Comparison of ENCODE assay signal across 12 cellular contexts in the genomic region with DNA sequence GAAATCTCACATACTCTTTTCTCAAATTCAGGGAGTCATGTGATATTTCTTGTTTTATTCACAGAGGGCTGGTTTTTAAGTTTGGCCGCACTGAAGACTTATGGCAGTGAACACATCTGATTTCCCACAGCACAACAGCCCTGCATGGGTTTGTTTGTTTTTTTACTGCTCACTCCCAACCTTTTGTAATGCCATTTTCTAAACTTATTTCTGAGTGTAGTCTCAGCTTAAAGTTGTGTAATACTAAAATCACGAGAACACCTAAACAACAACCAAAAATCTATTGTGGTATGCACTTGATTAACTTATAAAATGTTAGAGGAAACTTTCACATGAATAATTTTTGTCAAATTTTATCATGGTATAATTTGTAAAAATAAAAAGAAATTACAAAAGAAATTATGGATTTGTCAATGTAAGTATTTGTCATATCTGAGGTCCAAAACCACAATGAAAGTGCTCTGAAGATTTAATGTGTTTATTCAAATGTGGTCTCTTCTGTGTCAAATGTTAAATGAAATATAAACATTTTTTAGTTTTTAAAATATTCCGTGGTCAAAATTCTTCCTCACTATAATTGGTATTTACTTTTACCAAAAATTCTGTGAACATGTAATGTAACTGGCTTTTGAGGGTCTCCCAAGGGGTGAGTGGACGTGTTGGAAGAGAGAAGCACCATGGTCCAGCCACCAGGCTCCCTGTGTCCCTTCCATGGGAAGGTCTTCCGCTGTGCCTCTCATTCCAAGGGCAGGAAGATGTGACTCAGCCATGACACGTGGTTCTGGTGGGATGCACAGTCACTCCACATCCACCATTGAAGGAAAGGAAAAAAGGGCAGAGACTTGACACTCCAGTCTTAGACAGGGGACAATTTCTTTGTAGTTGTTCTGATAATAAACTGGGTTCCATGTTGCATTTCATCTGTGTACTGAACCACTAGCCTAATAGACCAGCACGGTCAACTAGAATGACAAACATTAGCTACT. TPM values are rescaled to one million over a fixed set of nuclear protein-coding genes. Genes with fewer than 3 reads are reported as not detected.
DNase-seq lines count a peak whose midpoint lies in the region; ATAC-seq, FAIRE-seq and TF ChIP-seq lines count a peak whose summit lies in the region.
"Had no signal": no experiment of that assay in that cellular context is flagged by ENCODE, and none has a peak within 500 bp of the region (broad histone marks: within the 10 kb centered on the region; RNA-seq: fewer than 3 reads in every experiment).

No MANE protein-coding gene starts in this region.

- no peak for TF ChIP-seq POLR2A in HepG2 (IDR thresholded peaks at IDR 0.05; ENCODE audit: insufficient read depth in 1 of 2, low read depth in 2 of 2, low read length in 2 of 2)

- CTCF ChIA-PET in HepG2 (lab: Yijun Ruan, JAX; ENCODE audit: low intra/inter-chr PET ratio, low total read pairs): no interaction called here

- no peaks in the 10 kb centered on the region for H3K27me3 Mint-ChIP-seq in HFFc6 (ENCODE audit: insufficient read depth)
- no peaks in the 10 kb centered on the region for H3K27me3 Mint-ChIP-seq in astrocyte (ENCODE audit: low read depth, unreplicated experiment)
- H3K27me3 Mint-ChIP-seq: activated naive CD4-positive, alpha-beta T cell treated with anti-CD3 and anti-CD28 coated beads, Interleukin-2, amount 10 ng/mL, durations not matched to agents 7 days and 5 days; CD4-positive, CD25-positive, alpha-beta regulatory T cell had no signal

- TF ChIP-seq EP300 in HepG2 (IDR thresholded peaks at IDR 0.05; ENCODE audit: low read depth in 2 of 2, low read length in 2 of 2): no peak
- no peak for TF ChIP-seq EP300 in HepG2 (CRISPR knock-in tag; IDR thresholded peaks at IDR 0.05; ENCODE audit: borderline replicate concordance)

- H3K4me1 Mint-ChIP-seq in HFFc6 (ENCODE audit: low read depth): peaks cover 46% of the 10 kb centered on the region
- H3K4me1 Mint-ChIP-seq in astrocyte (ENCODE audit: low read depth, unreplicated experiment): peaks cover 9% of the 10 kb centered on the region

- H3K4me2 ChIP-seq in astrocyte (ENCODE audit: low read length) (peak overlapping the region; percentile 39), HepG2 (ENCODE audit: low read depth, low read length) (no peak overlapping the region)

- H3K9me3 ChIP-seq in astrocyte (ENCODE audit: insufficient read depth, low read depth, low read length): no peaks in the 10 kb centered on the region
- no peaks in the 10 kb centered on the region for H3K9me3 ChIP-seq in HepG2 (ENCODE audit: low read length)

- intact Hi-C loops in HepG2 (cut with micrococcal nuclease; ENCODE audit: unreplicated experiment): no loop called here

- peaks cover 9% of the 10 kb centered on the region for H4K20me1 ChIP-seq in astrocyte (ENCODE audit: insufficient read depth, low read length)
- no peaks in the 10 kb centered on the region for H4K20me1 ChIP-seq in HepG2 (ENCODE audit: insufficient read depth, low read length)

- DNase-seq in HFFc6: peak; percentile 51
- peak; percentile 81 for DNase-seq in astrocyte (ENCODE audit: low read depth)
- no peak for DNase-seq in HepG2 (ENCODE audit: low spot score)
- no peak for DNase-seq in amygdala (lab: John Stamatoyannopoulos, UW)
- no peak for DNase-seq in occipital lobe (lab: John Stamatoyannopoulos, UW)
- DNase-seq: activated naive CD4-positive, alpha-beta T cell treated with anti-CD3 and anti-CD28 coated beads, Interleukin-2, amount 10 ng/mL, durations not matched to agents 7 days and 5 days; CD4-positive, CD25-positive, alpha-beta regulatory T cell; NCI-H510A treated with DMSO at 0.1 percent for 48 hours had no signal

- TF ChIP-seq RAD21 in HepG2 (CRISPR knock-in tag; IDR thresholded peaks at IDR 0.05): no peak

- H3K4me3 Mint-ChIP-seq in HFFc6 (no peak overlapping the region), astrocyte (ENCODE audit: unreplicated experiment) (no peak overlapping the region)
- H3K4me3 Mint-ChIP-seq: activated naive CD4-positive, alpha-beta T cell treated with anti-CD3 and anti-CD28 coated beads, Interleukin-2, amount 10 ng/mL, durations not matched to agents 7 days and 5 days; CD4-positive, CD25-positive, alpha-beta regulatory T cell had no signal

- H3K9ac ChIP-seq in astrocyte (ENCODE audit: low read length): peak overlapping the region; percentile 20
- no peak overlapping the region for H3K9ac ChIP-seq in HepG2 (ENCODE audit: insufficient read depth, low read depth, low read length)

- peak overlapping the region; percentile 77 for H3K27ac Mint-ChIP-seq in HFFc6
- peak overlapping the region; percentile 65 for H3K27ac Mint-ChIP-seq in astrocyte (ENCODE audit: unreplicated experiment)

- H3K9me3 Mint-ChIP-seq in HFFc6 (no peaks in the 10 kb centered on the region), astrocyte (ENCODE audit: unreplicated experiment) (no peaks in the 10 kb centered on the region)
- H3K9me3 Mint-ChIP-seq: activated naive CD4-positive, alpha-beta T cell treated with anti-CD3 and anti-CD28 coated beads, Interleukin-2, amount 10 ng/mL, durations not matched to agents 7 days and 5 days; CD4-positive, CD25-positive, alpha-beta regulatory T cell had no signal

- ATAC-seq in HepG2 (no peak), HG02973 (IDR thresholded peaks at IDR 0.05; ENCODE audit: unreplicated experiment) (no peak), GM21529 (IDR thresholded peaks at IDR 0.05; ENCODE audit: unreplicated experiment) (no peak)

- TF ChIP-seq CTCF in HFFc6 (IDR thresholded peaks at IDR 0.05) (no peak), astrocyte (IDR thresholded peaks at IDR 0.05; ENCODE audit: insufficient read depth, low read depth, low read length) (no peak), HepG2 (CRISPR knock-in tag; IDR thresholded peaks at IDR 0.05) (no peak)

- POLR2A ChIA-PET in HepG2 (lab: Yijun Ruan, JAX): no interaction called here

- H3K36me3 Mint-ChIP-seq in HFFc6 (ENCODE audit: low read depth): peaks cover 56% of the 10 kb centered on the region
- H3K36me3 Mint-ChIP-seq in astrocyte (ENCODE audit: low read depth, unreplicated experiment): peaks cover 31% of the 10 kb centered on the region

- H3K36me3 ChIP-seq in ACC112 (ENCODE audit: insufficient read depth, low read length) (peaks cover 18% of the 10 kb centered on the region; the same call in 1 of the 2 replicates), astrocyte (ENCODE audit: insufficient read depth, low read length) (peaks cover 21% of the 10 kb centered on the region), HepG2 (replicated peaks in 1 of 2; ENCODE audit: control insufficient read depth in 1 of 2, insufficient read depth in 2 of 2, low read length in 2 of 2) (peaks cover 9 to 31% of the 10 kb centered on the region in 2 experiments; a peak in 4 of 5 replicates)

- BruUV-seq in HepG2 (replicated peaks; lab: Mats Ljungman, UMichigan): TSS peak; percentile 55

- peaks cover 6% of the 10 kb centered on the region for H3K79me2 ChIP-seq in ACC112 (ENCODE audit: control insufficient read depth, insufficient read depth, low read length, unreplicated experiment)
- no peaks in the 10 kb centered on the region for H3K79me2 ChIP-seq in astrocyte (ENCODE audit: insufficient read depth, low read length)
- no peaks in the 10 kb centered on the region for H3K79me2 ChIP-seq in HepG2 (ENCODE audit: insufficient read depth, low read length)

- FAIRE-seq in astrocyte (lab: Jason Lieb, UNC) (peak; percentile 37), HepG2 (lab: Jason Lieb, UNC) (no peak)
- FAIRE-seq: TTC549 had no signal

- H2AFZ ChIP-seq in ACC112 (ENCODE audit: low read length, unreplicated experiment): no peak overlapping the region
- H2AFZ ChIP-seq in astrocyte (ENCODE audit: low read depth, low read length): no peak overlapping the region
- H2AFZ ChIP-seq in HepG2 (ENCODE audit: low read length): no peak overlapping the region

- H3K27me3 ChIP-seq in ACC112 (ENCODE audit: insufficient read depth, low read length): no peaks in the 10 kb centered on the region
- H3K27me3 ChIP-seq in astrocyte (ENCODE audit: insufficient read depth, low read length): no peaks in the 10 kb centered on the region
- no peaks in the 10 kb centered on the region for H3K27me3 ChIP-seq in HepG2 (ENCODE audit: control insufficient read depth in 1 of 2, insufficient read depth in 2 of 2, low read length in 2 of 2)

- H3K4me1 ChIP-seq in ACC112 (ENCODE audit: control insufficient read depth, insufficient read depth, low read length, unreplicated experiment): peaks cover 33% of the 10 kb centered on the region
- H3K4me1 ChIP-seq in astrocyte (ENCODE audit: insufficient read depth, low read length): peaks cover 11% of the 10 kb centered on the region
- no peaks in the 10 kb centered on the region for H3K4me1 ChIP-seq in HepG2 (ENCODE audit: insufficient read depth, low read length)

- no peak overlapping the region; the same call in 1 of the 2 replicates for H3K4me3 ChIP-seq in ACC112 (ENCODE audit: low read depth, low read length)
- H3K4me3 ChIP-seq in astrocyte (ENCODE audit: insufficient read depth, low read depth, low read length): no peak overlapping the region
- no peak overlapping the region for H3K4me3 ChIP-seq in HepG2 (replicated peaks in 1 of 3; ENCODE audit: insufficient read depth in 1 of 3, low read depth in 2 of 3, low read length in 3 of 3)

- H3K27ac ChIP-seq in ACC112 (ENCODE audit: low read depth, low read length): peak overlapping the region; percentile 82
- H3K27ac ChIP-seq in astrocyte (ENCODE audit: low read depth, low read length): peak overlapping the region; percentile 70
- no peak overlapping the region for H3K27ac ChIP-seq in HepG2 (ENCODE audit: extremely low read length, insufficient read depth, low read length)

- 98% methylated on average over 7 of the region's 7 CpGs for WGBS in HepG2 (ENCODE audit: low lambda C conversion rate)

- in situ Hi-C loops in HepG2 (cut with HindIII; ENCODE audit: extremely low pct_ligation_motif_present, low pct_unique_long_range_greater_than_20kb): no loop called here

RNA-seq across cellular contexts. Expression of gene TMEM50A, which starts 22.8 kb away (rescaled TPM):
- 100 to 1,000 TPM; 166 to 270 (median 254) TPM for total RNA-seq in HFFc6 (2021; fragmentation: NEBNext Ultra II Directional; extraction: Animal tissue kit (Norgen Biotek cat#: 25700))
- total RNA-seq in astrocyte (175 and 189 TPM in 2 replicates), HepG2 (2016; rRNA removed; fragmentation: Illumina TruSeq; extraction: Trizol) (33.4 and 51.2 TPM in 2 replicates), occipital lobe (158 TPM)
- 13.7 and 19.1 TPM in 2 replicates for total RNA-seq in HepG2 (2016; cell fraction: cytosol; rRNA removed; fragmentation: Illumina TruSeq; extraction: Trizol; ENCODE audit: low read depth)
- total RNA-seq in HepG2 (2016; cell fraction: insoluble cytoplasmic fraction; rRNA removed; fragmentation: Illumina TruSeq; extraction: Trizol): 33.4 and 51.8 TPM in 2 replicates
- total RNA-seq in HepG2 (2016; cell fraction: membrane; rRNA removed; fragmentation: Illumina TruSeq; extraction: Trizol): 23.8 and 25.5 TPM in 2 replicates
- 40.3 and 45.5 TPM in 2 replicates for total RNA-seq in HepG2 (2016; cell fraction: nucleus; rRNA removed; fragmentation: Illumina TruSeq; extraction: Trizol)
- polyA plus RNA-seq in HepG2 (2011; rRNA removed): 43.4 and 61.2 TPM in 2 replicates
- polyA plus RNA-seq in HepG2 (2011; cell fraction: cytosol; rRNA removed): 33.1 and 53.1 TPM in 2 replicates
- 8.5 and 12.9 TPM in 2 replicates for polyA plus RNA-seq in HepG2 (2011; cell fraction: nucleus; rRNA removed)
- polyA plus RNA-seq in HepG2 (2012): 56.3 and 80.5 TPM in 2 replicates
- polyA plus RNA-seq in HepG2 (2016; cell fraction: cytosol; fragmentation: Illumina TruSeq; extraction: Trizol; ENCODE audit: low read depth): 16.2 and 22.0 TPM in 2 replicates
- 39.3 and 44.9 TPM in 2 replicates for polyA plus RNA-seq in HepG2 (2016; cell fraction: insoluble cytoplasmic fraction; fragmentation: Illumina TruSeq; extraction: Trizol; ENCODE audit: low read depth)
- 26.3 and 29.5 TPM in 2 replicates for polyA plus RNA-seq in HepG2 (2016; cell fraction: membrane; fragmentation: Illumina TruSeq; extraction: Trizol; ENCODE audit: low read depth)
- polyA plus RNA-seq in HepG2 (2016; cell fraction: nucleus; fragmentation: Illumina TruSeq; extraction: Trizol; ENCODE audit: insufficient read depth, low read depth): 83.3 and 93.0 TPM in 2 replicates
- 11.9 and 20.0 TPM in 2 replicates for polyA minus RNA-seq in HepG2 (2011; rRNA and poly(A)+ RNA removed; ENCODE audit: low replicate concordance)
- polyA minus RNA-seq in HepG2 (2011; cell fraction: cytosol; rRNA and poly(A)+ RNA removed): 23.5 and 34.4 TPM in 2 replicates
- polyA minus RNA-seq in HepG2 (2011; cell fraction: nucleus; rRNA and poly(A)+ RNA removed): 11.6 and 15.7 TPM in 2 replicates

RNA-seq across cellular contexts. Expression of gene RHCE, which starts 59.7 kb away (rescaled TPM):
- total RNA-seq in HFFc6 (2021; fragmentation: NEBNext Ultra II Directional; extraction: Animal tissue kit (Norgen Biotek cat#: 25700)): 1 to 10 TPM in 1 of 6 experiments, under 1 TPM in 5; 0.45 to 1.2 (median 0.54) TPM
- total RNA-seq in astrocyte (0.75 and 1.4 TPM in 2 replicates), HepG2 (2016; rRNA removed; fragmentation: Illumina TruSeq; extraction: Trizol) (not detected in 2 replicates), occipital lobe (not detected)
- total RNA-seq in HepG2 (2016; cell fraction: cytosol; rRNA removed; fragmentation: Illumina TruSeq; extraction: Trizol; ENCODE audit: low read depth): not detected in 2 replicates
- 0.09 TPM in 1 of 2 replicates, not detected in the other for total RNA-seq in HepG2 (2016; cell fraction: insoluble cytoplasmic fraction; rRNA removed; fragmentation: Illumina TruSeq; extraction: Trizol)
- 0.14 TPM in 1 of 2 replicates, not detected in the other for total RNA-seq in HepG2 (2016; cell fraction: membrane; rRNA removed; fragmentation: Illumina TruSeq; extraction: Trizol)
- total RNA-seq in HepG2 (2016; cell fraction: nucleus; rRNA removed; fragmentation: Illumina TruSeq; extraction: Trizol): not detected in 2 replicates
- polyA plus RNA-seq in HepG2 (2011; rRNA removed): 0.30 and 0.46 TPM in 2 replicates
- polyA plus RNA-seq in HepG2 (2011; cell fraction: cytosol; rRNA removed): 0.40 and 0.70 TPM in 2 replicates
- polyA plus RNA-seq in HepG2 (2011; cell fraction: nucleus; rRNA removed): 0.24 and 0.35 TPM in 2 replicates
- polyA plus RNA-seq in HepG2 (2012): 0.90 TPM in 1 of 2 replicates, not detected in the other
- not detected in 2 replicates for polyA plus RNA-seq in HepG2 (2016; cell fraction: cytosol; fragmentation: Illumina TruSeq; extraction: Trizol; ENCODE audit: low read depth)
- polyA plus RNA-seq in HepG2 (2016; cell fraction: insoluble cytoplasmic fraction; fragmentation: Illumina TruSeq; extraction: Trizol; ENCODE audit: low read depth): not detected in 2 replicates
- 0.14 TPM in 1 of 2 replicates, not detected in the other for polyA plus RNA-seq in HepG2 (2016; cell fraction: membrane; fragmentation: Illumina TruSeq; extraction: Trizol; ENCODE audit: low read depth)
- polyA plus RNA-seq in HepG2 (2016; cell fraction: nucleus; fragmentation: Illumina TruSeq; extraction: Trizol; ENCODE audit: insufficient read depth, low read depth): not detected in 2 replicates
- 0.10 and 0.40 TPM in 2 replicates for polyA minus RNA-seq in HepG2 (2011; rRNA and poly(A)+ RNA removed; ENCODE audit: low replicate concordance)
- polyA minus RNA-seq in HepG2 (2011; cell fraction: cytosol; rRNA and poly(A)+ RNA removed): not detected in 2 replicates
- not detected in 2 replicates for polyA minus RNA-seq in HepG2 (2011; cell fraction: nucleus; rRNA and poly(A)+ RNA removed)
- total RNA-seq: CD4-positive, CD25-positive, alpha-beta regulatory T cell had no signal

Comparison
In these comparisons a context has a peak if more than half of its experiments do, and no peak if none do; other contexts are left out.
1. DNase-seq: peak in HFFc6 (single experiment) and astrocyte (single experiment); none in HepG2 (single experiment), amygdala (0 of 56) and occipital lobe (single experiment).